ENCODE assay signal across 13 cellular contexts in genomic region chr7:98616381-98617050, GRCh38. TPM values are rescaled to one million over a fixed set of nuclear protein-coding genes. Genes with fewer than 3 reads are reported as not detected.
A peak's percentile ranks its signal among the peaks of the same experiment; 100 is the strongest.
DNase-seq lines count a peak whose midpoint lies in the region; ATAC-seq and TF ChIP-seq lines count a peak whose summit lies in the region.
"Had no signal": no experiment of that assay in that cellular context is flagged by ENCODE, and none has a peak within 500 bp of the region (broad histone marks: within the 10 kb centered on the region; RNA-seq: fewer than 3 reads in every experiment).

No MANE protein-coding gene starts in this region.

- no peak for TF ChIP-seq POLR2A in adrenal gland (IDR thresholded peaks at IDR 0.05)

- H3K9ac ChIP-seq in mesendoderm (ENCODE audit: low read length), result peak overlapping the region; percentile 21

- DNase-seq in cardiac muscle cell (ENCODE audit: low read depth in 1 of 2, low spot score in 1 of 2), result no peak
- DNase-seq in Right ventricle myocardium superior, result no peak
- DNase-seq in adrenal gland, result peak; percentile 32 to 75 (median 59)
- peak; percentile 61 for DNase-seq in mesendoderm
- no peak for DNase-seq in type B pancreatic cell (ENCODE audit: extremely low spot score, unreplicated experiment)
- DNase-seq in NCI-H446 (lab: John Stamatoyannopoulos, UW), result no peak
- no peak for DNase-seq in CD1c-positive myeloid dendritic cell (ENCODE audit: extremely low spot score)
- no peak for DNase-seq in stimulated activated CD8-positive, alpha-beta memory T cell treated with anti-CD3 and anti-CD28 coated beads, Interleukin-4, amount 100 ng/mL, for 48 hours
- DNase-seq: activated naive CD4-positive, alpha-beta T cell treated with anti-CD3 and anti-CD28 coated beads, Interleukin-2, amount 10 ng/mL, durations not matched to agents 7 days and 5 days; KG1; T-helper 9 cell had no signal

- H3K4me2 ChIP-seq in mesendoderm (ENCODE audit: low read length), result peak overlapping the region; percentile 27

- H3K4me3 Mint-ChIP-seq in type B pancreatic cell, result peak overlapping the region; percentile 28
- H3K4me3 Mint-ChIP-seq: activated naive CD4-positive, alpha-beta T cell treated with anti-CD3 and anti-CD28 coated beads, Interleukin-2, amount 10 ng/mL, durations not matched to agents 7 days and 5 days had no signal

- H2AK5ac ChIP-seq in mesendoderm (ENCODE audit: low read length), result no peak overlapping the region

- H3K4me1 Mint-ChIP-seq in type B pancreatic cell (ENCODE audit: unreplicated experiment), result peaks cover 7% of the 10 kb centered on the region
- H3K4me1 Mint-ChIP-seq: activated naive CD4-positive, alpha-beta T cell treated with anti-CD3 and anti-CD28 coated beads, Interleukin-2, amount 10 ng/mL, durations not matched to agents 7 days and 5 days had no signal

- H3K79me1 ChIP-seq in mesendoderm (ENCODE audit: low read length), result no peaks in the 10 kb centered on the region

- no peak overlapping the region for H2BK15ac ChIP-seq in mesendoderm (replicated peaks; ENCODE audit: low read depth)

- no peak for ATAC-seq in Right ventricle myocardium superior (ENCODE audit: poor library complexity)
- ATAC-seq: Panc1 had no signal

- H3K27ac Mint-ChIP-seq in type B pancreatic cell, result no peak overlapping the region
- H3K27ac Mint-ChIP-seq: activated naive CD4-positive, alpha-beta T cell treated with anti-CD3 and anti-CD28 coated beads, Interleukin-2, amount 10 ng/mL, durations not matched to agents 7 days and 5 days had no signal

- H2BK5ac ChIP-seq in mesendoderm (ENCODE audit: low read length), result no peak overlapping the region

- H3K23ac ChIP-seq in mesendoderm (ENCODE audit: low read length), result no peak overlapping the region

- WGBS in adrenal gland, 4 donors, result 4 to 15% (median 7%) methylated on average over 11 to 67 of the region's 67 CpGs
- no CpG with 5 or more reads among the region's 67 CpGs for WGBS in mesendoderm (ENCODE audit: extremely low coverage, insufficient coverage, low lambda C conversion rate)

- no peaks in the 10 kb centered on the region for H3K36me3 Mint-ChIP-seq in type B pancreatic cell
- H3K36me3 Mint-ChIP-seq: activated naive CD4-positive, alpha-beta T cell treated with anti-CD3 and anti-CD28 coated beads, Interleukin-2, amount 10 ng/mL, durations not matched to agents 7 days and 5 days had no signal

- no peak overlapping the region for H3K18ac ChIP-seq in mesendoderm (ENCODE audit: low read length)

- H3K27me3 ChIP-seq in cardiac muscle cell (peaks cover 79% of the 10 kb centered on the region), adrenal gland (peaks cover 12% of the 10 kb centered on the region), mesendoderm (ENCODE audit: insufficient read depth, low read length, poor library complexity) (peaks cover 23% of the 10 kb centered on the region)

- no peaks in the 10 kb centered on the region for H3K79me2 ChIP-seq in mesendoderm (ENCODE audit: control insufficient read depth, insufficient read depth, low read length)

- H3K36me3 ChIP-seq in cardiac muscle cell (no peaks in the 10 kb centered on the region), adrenal gland (replicated peaks in 1 of 2) (no peaks in the 10 kb centered on the region), mesendoderm (ENCODE audit: control insufficient read depth, insufficient read depth, low read length) (no peaks in the 10 kb centered on the region)
- H3K36me3 ChIP-seq: transverse colon had no signal

- no peak overlapping the region for H4K5ac ChIP-seq in mesendoderm (ENCODE audit: low read length)

- intact Hi-C loops in Right ventricle myocardium superior (cut with DNase I) (no loop called here), adrenal gland (cut with DNase I) (loop anchor here in 1 of 2 donors (10.0 kb wide), 1 partner anchor 182 kb away; no protein-coding TSS in a partner anchor)

- no peaks in the 10 kb centered on the region for H3K9me3 Mint-ChIP-seq in type B pancreatic cell

- H3K4me1 ChIP-seq in cardiac muscle cell (ENCODE audit: low read depth), result no peaks in the 10 kb centered on the region
- H3K4me1 ChIP-seq in adrenal gland (replicated peaks in 1 of 2), result peaks cover 0 to 15% of the 10 kb centered on the region in 2 donors
- H3K4me1 ChIP-seq in mesendoderm (ENCODE audit: control insufficient read depth, low read depth, low read length), result no peaks in the 10 kb centered on the region

- H3K27me3 Mint-ChIP-seq in type B pancreatic cell, result peaks cover 78% of the 10 kb centered on the region

- H3K27ac ChIP-seq in cardiac muscle cell, result no peak overlapping the region
- H3K27ac ChIP-seq in adrenal gland, result peak overlapping the region in 2 of 5 donors; percentile 42 to 76
- H3K27ac ChIP-seq in mesendoderm (ENCODE audit: low read depth, low read length), result no peak overlapping the region

- TF ChIP-seq CTCF in cardiac muscle cell (IDR thresholded peaks at IDR 0.05; ENCODE audit: low read depth, low read length) (no peak), adrenal gland (IDR thresholded peaks at IDR 0.05) (no peak), type B pancreatic cell (conservative IDR thresholded peaks at IDR 0.05) (no peak)

- peak overlapping the region; percentile 22 for H3K4me3 ChIP-seq in cardiac muscle cell
- peak overlapping the region in 1 of 4 donors; percentile 61 for H3K4me3 ChIP-seq in adrenal gland
- H3K4me3 ChIP-seq in mesendoderm (ENCODE audit: low read length), result no peak overlapping the region

- no peak overlapping the region for H4K8ac ChIP-seq in mesendoderm (ENCODE audit: low read depth, low read length)

- no peak overlapping the region for H3K4ac ChIP-seq in mesendoderm (ENCODE audit: low read depth, low read length)

- H3K9me3 ChIP-seq in cardiac muscle cell (ENCODE audit: low read depth) (no peaks in the 10 kb centered on the region), adrenal gland (replicated peaks in 1 of 3) (no peaks in the 10 kb centered on the region)
- H3K9me3 ChIP-seq: transverse colon had no signal

- H3K56ac ChIP-seq in mesendoderm (ENCODE audit: low read length), result peak overlapping the region; percentile 15

- no peak overlapping the region for H2BK120ac ChIP-seq in mesendoderm (ENCODE audit: low read depth, low read length)

RNA-seq across cellular contexts. Expression of gene NPTX2, which starts 0.6 kb away (rescaled TPM):
- total RNA-seq in cardiac muscle cell, result not detected in 2 replicates
- polyA plus RNA-seq in cardiac muscle cell, result 0.10 TPM in 1 of 2 replicates, not detected in the other
- total RNA-seq in Right ventricle myocardium superior, result 3.4 TPM
- total RNA-seq in adrenal gland, result 10 to 100 TPM; 24.7 to 81.1 (median 54.4) TPM
- polyA plus RNA-seq in adrenal gland, result 10 to 100 TPM; 11.6 to 55.2 (median 18.6) TPM
- polyA plus RNA-seq in mesendoderm (2013, experiment 1 of 2), result 2.9 TPM
- polyA plus RNA-seq in mesendoderm (2013, experiment 2 of 2), result 3.1 TPM
- total RNA-seq in type B pancreatic cell (ENCODE audit: low replicate concordance), result 14.2 and 24.6 TPM in 2 replicates

Comparison
In these comparisons a context has a peak if more than half of its experiments do, and no peak if none do; other contexts are left out.
1. DNase-seq: peak in adrenal gland (7 of 7) and mesendoderm (single experiment); none in cardiac muscle cell (0 of 2), Right ventricle myocardium superior (single experiment), type B pancreatic cell (single experiment), NCI-H446 (0 of 2), CD1c-positive myeloid dendritic cell (single experiment) and stimulated activated CD8-positive, alpha-beta memory T cell treated with anti-CD3 and anti-CD28 coated beads, Interleukin-4, amount 100 ng/mL, for 48 hours (single experiment).